Comparison of ENCODE assay signal across 1 cellular context in the genomic region with DNA sequence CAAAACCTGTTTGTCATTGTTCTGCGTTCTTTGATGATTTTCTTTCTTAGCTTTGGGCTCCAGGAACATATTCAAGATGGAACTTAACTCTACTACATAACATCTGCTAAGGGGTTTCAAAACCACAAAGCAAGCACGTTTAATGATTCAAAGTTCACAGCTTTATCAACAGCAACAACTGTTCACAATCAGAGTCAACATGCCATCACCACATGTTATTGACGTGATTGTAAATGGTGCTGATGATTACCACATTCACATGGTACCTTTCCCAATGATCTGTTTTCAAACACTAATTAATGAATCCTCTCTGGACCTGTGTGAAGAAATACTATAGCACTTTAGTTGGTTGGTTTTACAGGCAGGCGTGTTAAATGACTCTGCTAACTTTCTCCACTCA.
TF ChIP-seq lines count a peak whose summit lies in the region.

No MANE protein-coding gene starts in this region.

TF ChIP-seq in K562, 482 proteins besides CTCF, POLR2A, EP300 and RAD21:
- TF ChIP-seq ZBTB40 (IDR thresholded peaks at IDR 0.05) (peak; percentile 74; the same call in 1 of the 2 replicates), ZBTB40 (CRISPR knock-in tag; IDR thresholded peaks at IDR 0.05) (0 out of 2 replicates have a peak, but pooled peaks have one; percentile 16), HDAC6 (IDR thresholded peaks at IDR 0.05; ENCODE audit: low read depth, low read length) (no peak)
